Comparison of ENCODE assay signal across 1 cellular context in the genomic region with DNA sequence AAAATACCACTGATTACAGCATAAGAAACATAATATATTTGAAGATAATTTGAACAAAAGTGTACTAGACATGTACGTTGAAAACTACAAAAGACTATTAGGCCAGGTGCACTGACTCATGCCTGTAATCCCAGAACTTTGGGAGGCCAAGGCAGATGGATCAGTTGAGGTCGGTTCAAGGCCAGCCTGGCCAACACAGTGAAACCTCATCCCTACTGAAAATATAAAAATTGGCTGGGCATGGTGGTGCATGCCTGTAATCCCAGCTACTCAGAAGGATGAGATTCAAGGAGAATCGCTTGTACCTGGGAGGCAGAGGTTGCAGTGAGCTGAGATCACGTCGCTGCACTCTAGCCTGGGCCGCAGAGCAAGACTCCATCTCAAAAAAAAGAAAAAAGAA.
A peak's percentile ranks its signal among the peaks of the same experiment; 100 is the strongest.
TF ChIP-seq lines count a peak whose summit lies in the region.

No MANE protein-coding gene starts in this region.

TF ChIP-seq in HepG2, 621 proteins besides CTCF, POLR2A, EP300 and RAD21 (continued from another document and continues in another):
- TF ChIP-seq, protein P1, sequence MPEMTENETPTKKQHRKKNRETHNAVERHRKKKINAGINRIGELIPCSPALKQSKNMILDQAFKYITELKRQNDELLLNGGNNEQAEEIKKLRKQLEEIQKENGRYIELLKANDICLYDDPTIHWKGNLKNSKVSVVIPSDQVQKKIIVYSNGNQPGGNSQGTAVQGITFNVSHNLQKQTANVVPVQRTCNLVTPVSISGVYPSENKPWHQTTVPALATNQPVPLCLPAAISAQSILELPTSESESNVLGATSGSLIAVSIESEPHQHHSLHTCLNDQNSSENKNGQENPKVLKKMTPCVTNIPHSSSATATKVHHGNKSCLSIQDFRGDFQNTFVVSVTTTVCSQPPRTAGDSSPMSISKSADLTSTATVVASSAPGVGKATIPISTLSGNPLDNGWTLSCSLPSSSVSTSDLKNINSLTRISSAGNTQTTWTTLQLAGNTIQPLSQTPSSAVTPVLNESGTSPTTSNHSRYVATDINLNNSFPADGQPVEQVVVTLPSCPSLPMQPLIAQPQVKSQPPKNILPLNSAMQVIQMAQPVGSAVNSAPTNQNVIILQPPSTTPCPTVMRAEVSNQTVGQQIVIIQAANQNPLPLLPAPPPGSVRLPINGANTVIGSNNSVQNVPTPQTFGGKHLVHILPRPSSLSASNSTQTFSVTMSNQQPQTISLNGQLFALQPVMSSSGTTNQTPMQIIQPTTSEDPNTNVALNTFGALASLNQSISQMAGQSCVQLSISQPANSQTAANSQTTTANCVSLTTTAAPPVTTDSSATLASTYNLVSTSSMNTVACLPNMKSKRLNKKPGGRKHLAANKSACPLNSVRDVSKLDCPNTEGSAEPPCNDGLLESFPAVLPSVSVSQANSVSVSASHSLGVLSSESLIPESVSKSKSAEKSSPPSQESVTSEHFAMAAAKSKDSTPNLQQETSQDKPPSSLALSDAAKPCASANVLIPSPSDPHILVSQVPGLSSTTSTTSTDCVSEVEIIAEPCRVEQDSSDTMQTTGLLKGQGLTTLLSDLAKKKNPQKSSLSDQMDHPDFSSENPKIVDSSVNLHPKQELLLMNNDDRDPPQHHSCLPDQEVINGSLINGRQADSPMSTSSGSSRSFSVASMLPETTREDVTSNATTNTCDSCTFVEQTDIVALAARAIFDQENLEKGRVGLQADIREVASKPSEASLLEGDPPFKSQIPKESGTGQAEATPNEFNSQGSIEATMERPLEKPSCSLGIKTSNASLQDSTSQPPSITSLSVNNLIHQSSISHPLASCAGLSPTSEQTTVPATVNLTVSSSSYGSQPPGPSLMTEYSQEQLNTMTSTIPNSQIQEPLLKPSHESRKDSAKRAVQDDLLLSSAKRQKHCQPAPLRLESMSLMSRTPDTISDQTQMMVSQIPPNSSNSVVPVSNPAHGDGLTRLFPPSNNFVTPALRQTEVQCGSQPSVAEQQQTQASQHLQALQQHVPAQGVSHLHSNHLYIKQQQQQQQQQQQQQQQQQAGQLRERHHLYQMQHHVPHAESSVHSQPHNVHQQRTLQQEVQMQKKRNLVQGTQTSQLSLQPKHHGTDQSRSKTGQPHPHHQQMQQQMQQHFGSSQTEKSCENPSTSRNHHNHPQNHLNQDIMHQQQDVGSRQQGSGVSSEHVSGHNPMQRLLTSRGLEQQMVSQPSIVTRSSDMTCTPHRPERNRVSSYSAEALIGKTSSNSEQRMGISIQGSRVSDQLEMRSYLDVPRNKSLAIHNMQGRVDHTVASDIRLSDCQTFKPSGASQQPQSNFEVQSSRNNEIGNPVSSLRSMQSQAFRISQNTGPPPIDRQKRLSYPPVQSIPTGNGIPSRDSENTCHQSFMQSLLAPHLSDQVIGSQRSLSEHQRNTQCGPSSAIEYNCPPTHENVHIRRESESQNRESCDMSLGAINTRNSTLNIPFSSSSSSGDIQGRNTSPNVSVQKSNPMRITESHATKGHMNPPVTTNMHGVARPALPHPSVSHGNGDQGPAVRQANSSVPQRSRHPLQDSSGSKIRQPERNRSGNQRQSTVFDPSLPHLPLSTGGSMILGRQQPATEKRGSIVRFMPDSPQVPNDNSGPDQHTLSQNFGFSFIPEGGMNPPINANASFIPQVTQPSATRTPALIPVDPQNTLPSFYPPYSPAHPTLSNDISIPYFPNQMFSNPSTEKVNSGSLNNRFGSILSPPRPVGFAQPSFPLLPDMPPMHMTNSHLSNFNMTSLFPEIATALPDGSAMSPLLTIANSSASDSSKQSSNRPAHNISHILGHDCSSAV (CRISPR knock-in tag; IDR thresholded peaks at IDR 0.05; ENCODE audit: borderline replicate concordance), result no peak
- TF ChIP-seq ZNF644 (CRISPR knock-in tag; IDR thresholded peaks at IDR 0.05; ENCODE audit: low read depth) (peak; percentile 71; the same call in 1 of the 2 replicates), ARID5B (CRISPR knock-in tag; IDR thresholded peaks at IDR 0.05) (peak; percentile 38; the same call in 1 of the 2 replicates), HOMEZ (CRISPR knock-in tag; IDR thresholded peaks at IDR 0.05; ENCODE audit: low read depth) (peak; percentile 49; the same call in 1 of the 2 replicates), NKX3-1 (CRISPR knock-in tag; IDR thresholded peaks at IDR 0.05) (no peak), TBP (CRISPR knock-in tag; IDR thresholded peaks at IDR 0.05) (no peak), ZNF616 (CRISPR knock-in tag; IDR thresholded peaks at IDR 0.05; ENCODE audit: low read depth) (no peak), ZBTB42 (CRISPR knock-in tag; IDR thresholded peaks at IDR 0.05) (no peak), ZNF432 (CRISPR knock-in tag; IDR thresholded peaks at IDR 0.05; ENCODE audit: borderline replicate concordance) (no peak), ZFX (CRISPR knock-in tag; IDR thresholded peaks at IDR 0.05; ENCODE audit: low read depth) (no peak), MAFG (CRISPR knock-in tag; IDR thresholded peaks at IDR 0.05) (no peak), ZNF317 (CRISPR knock-in tag; IDR thresholded peaks at IDR 0.05) (no peak), ZNF580 (CRISPR knock-in tag; IDR thresholded peaks at IDR 0.05; ENCODE audit: borderline replicate concordance, low read depth) (0 out of 2 replicates have a peak, but pooled peaks have one; percentile 25), SOX13 (IDR thresholded peaks at IDR 0.05) (no peak), SOX13 (CRISPR knock-in tag; conservative IDR thresholded peaks at IDR 0.05 in 1 of 2, IDR thresholded peaks at IDR 0.05 in 1 of 2) (peak in 1 of 2 experiments; percentile 28; a peak in 1 of 4 replicates), ZNF737 (CRISPR knock-in tag; IDR thresholded peaks at IDR 0.05; ENCODE audit: borderline replicate concordance) (no peak), HDAC2 (CRISPR knock-in tag; IDR thresholded peaks at IDR 0.05) (peak; percentile 27; the same call in 1 of the 2 replicates), RARA (CRISPR knock-in tag; IDR thresholded peaks at IDR 0.05) (peak; percentile 51), ZFP37 (CRISPR knock-in tag; IDR thresholded peaks at IDR 0.05; ENCODE audit: borderline replicate concordance) (no peak), POLR2G (IDR thresholded peaks at IDR 0.05; ENCODE audit: low read depth, low read length) (no peak), ZNF691 (CRISPR knock-in tag; IDR thresholded peaks at IDR 0.05; ENCODE audit: borderline replicate concordance, low read depth) (no peak), JUND (CRISPR knock-in tag; IDR thresholded peaks at IDR 0.05) (no peak), ZNF512B (CRISPR knock-in tag; IDR thresholded peaks at IDR 0.05; ENCODE audit: borderline replicate concordance) (no peak), ZFP36L2 (CRISPR knock-in tag; IDR thresholded peaks at IDR 0.05) (no peak), DNMT1 (CRISPR knock-in tag; IDR thresholded peaks at IDR 0.05) (no peak), TEAD2 (CRISPR knock-in tag; IDR thresholded peaks at IDR 0.05) (no peak), SALL1 (CRISPR knock-in tag; IDR thresholded peaks at IDR 0.05) (peak; percentile 44), HMG20A (CRISPR knock-in tag; IDR thresholded peaks at IDR 0.05; ENCODE audit: borderline replicate concordance) (peak; percentile 28; the same call in 1 of the 2 replicates), ZNF552 (CRISPR knock-in tag; IDR thresholded peaks at IDR 0.05; ENCODE audit: borderline replicate concordance) (no peak), MBD4 (IDR thresholded peaks at IDR 0.05; ENCODE audit: borderline replicate concordance, low read length) (no peak), NR2F1 (CRISPR knock-in tag; IDR thresholded peaks at IDR 0.05) (no peak), ZNF615 (CRISPR knock-in tag; IDR thresholded peaks at IDR 0.05; ENCODE audit: borderline replicate concordance) (no peak), FOSL2 (CRISPR knock-in tag; IDR thresholded peaks at IDR 0.05) (peak; percentile 87), ZMYM4 (CRISPR knock-in tag; IDR thresholded peaks at IDR 0.05) (peak; percentile 65), REPIN1 (CRISPR knock-in tag; IDR thresholded peaks at IDR 0.05; ENCODE audit: borderline replicate concordance, low read depth) (no peak), ZBTB38 (CRISPR knock-in tag; IDR thresholded peaks at IDR 0.05) (no peak), KDM2A (CRISPR knock-in tag; IDR thresholded peaks at IDR 0.05; ENCODE audit: borderline replicate concordance, low read depth) (no peak)
- TF ChIP-seq, protein P2, sequence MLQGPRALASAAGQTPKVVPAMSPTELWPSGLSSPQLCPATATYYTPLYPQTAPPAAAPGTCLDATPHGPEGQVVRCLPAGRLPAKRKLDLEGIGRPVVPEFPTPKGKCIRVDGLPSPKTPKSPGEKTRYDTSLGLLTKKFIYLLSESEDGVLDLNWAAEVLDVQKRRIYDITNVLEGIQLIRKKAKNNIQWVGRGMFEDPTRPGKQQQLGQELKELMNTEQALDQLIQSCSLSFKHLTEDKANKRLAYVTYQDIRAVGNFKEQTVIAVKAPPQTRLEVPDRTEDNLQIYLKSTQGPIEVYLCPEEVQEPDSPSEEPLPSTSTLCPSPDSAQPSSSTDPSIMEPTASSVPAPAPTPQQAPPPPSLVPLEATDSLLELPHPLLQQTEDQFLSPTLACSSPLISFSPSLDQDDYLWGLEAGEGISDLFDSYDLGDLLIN (CRISPR knock-in tag; IDR thresholded peaks at IDR 0.05; ENCODE audit: borderline replicate concordance), result no peak
